In genomic region chr1:43363283-43363934, GRCh38 we compare ENCODE assay signal across 12 cellular contexts. TPM values are rescaled to one million over a fixed set of nuclear protein-coding genes. Genes with fewer than 3 reads are reported as not detected.
DNase-seq lines count a peak whose midpoint lies in the region; TF ChIP-seq lines count a peak whose summit lies in the region.
"Had no signal": no experiment of that assay in that cellular context is flagged by ENCODE, and none has a peak within 500 bp of the region (broad histone marks: within the 10 kb centered on the region; RNA-seq: fewer than 3 reads in every experiment).

No MANE protein-coding gene starts in this region.

- H3K27ac ChIP-seq in neutrophil: peak overlapping the region; percentile 56
- H3K27ac ChIP-seq in caudate nucleus (ENCODE audit: low read depth, low read length): no peak overlapping the region
- H3K27ac ChIP-seq: heart left ventricle had no signal

- peaks cover 61% of the 10 kb centered on the region for H3K4me1 Mint-ChIP-seq in T-helper 1 cell treated with Interleukin-12 subunit alpha and Interleukin-12 subunit beta and Interleukin-4 antibody, amounts not matched to agents 30 μg/mL and 1 μg/mL, for 36 hours (ENCODE audit: low read depth)

- peaks cover 46% of the 10 kb centered on the region for H3K36me3 Mint-ChIP-seq in T-helper 1 cell treated with Interleukin-12 subunit alpha and Interleukin-12 subunit beta and Interleukin-4 antibody, amounts not matched to agents 30 μg/mL and 1 μg/mL, for 36 hours (ENCODE audit: low read depth)

- H3K9me3 ChIP-seq in neutrophil: no peaks in the 10 kb centered on the region
- H3K9me3 ChIP-seq: heart left ventricle had no signal

- H3K27me3 ChIP-seq in neutrophil: no peaks in the 10 kb centered on the region
- H3K27me3 ChIP-seq: heart left ventricle had no signal

- H3K36me3 ChIP-seq in neutrophil: peaks cover 58% of the 10 kb centered on the region

- H3K4me1 ChIP-seq in neutrophil (ENCODE audit: control insufficient read depth in 1 of 2, insufficient read depth in 1 of 2, low read depth in 1 of 2, low read length in 1 of 2): peaks cover 45 to 58% of the 10 kb centered on the region in 2 experiments

- DNase-seq in T-helper 1 cell (no peak), cardiac septum (ENCODE audit: low spot score) (no peak), caudate nucleus (lab: John Stamatoyannopoulos, UW) (no peak)
- DNase-seq: ACHN; GDM1; heart left ventricle; stimulated activated naive CD4-positive, alpha-beta T cell treated with Interleukin-2 at 50 U/mL for 16 hours had no signal

- H3K4me3 ChIP-seq in neutrophil (ENCODE audit: low read depth in 1 of 2, low read length in 1 of 2): no peak overlapping the region
- H3K4me3 ChIP-seq: heart left ventricle, smooth muscle cell had no signal

- peak overlapping the region; percentile 0 for H3K4me3 Mint-ChIP-seq in T-helper 1 cell treated with Interleukin-12 subunit alpha and Interleukin-12 subunit beta and Interleukin-4 antibody, amounts not matched to agents 30 μg/mL and 1 μg/mL, for 36 hours
- H3K4me3 Mint-ChIP-seq: dendritic cell treated with granulocyte-macrophage colony-stimulating factor and Interleukin-4, amounts not matched to agents 40 ng/mL and 50 ng/mL, for 4 days had no signal

- no peaks in the 10 kb centered on the region for H3K9me3 Mint-ChIP-seq in T-helper 1 cell treated with Interleukin-12 subunit alpha and Interleukin-12 subunit beta and Interleukin-4 antibody, amounts not matched to agents 30 μg/mL and 1 μg/mL, for 36 hours
- H3K9me3 Mint-ChIP-seq: dendritic cell treated with granulocyte-macrophage colony-stimulating factor and Interleukin-4, amounts not matched to agents 40 ng/mL and 50 ng/mL, for 4 days had no signal

- 0 out of 2 replicates have a peak, but pooled peaks have one; percentile 35 for TF ChIP-seq POLR2A in Raji (IDR thresholded peaks at IDR 0.05; ENCODE audit: insufficient read depth, low read depth, low read length)

- H3K27ac Mint-ChIP-seq in T-helper 1 cell treated with Interleukin-12 subunit alpha and Interleukin-12 subunit beta and Interleukin-4 antibody, amounts not matched to agents 30 μg/mL and 1 μg/mL, for 36 hours: peak overlapping the region; percentile 65
- H3K27ac Mint-ChIP-seq: dendritic cell treated with granulocyte-macrophage colony-stimulating factor and Interleukin-4, amounts not matched to agents 40 ng/mL and 50 ng/mL, for 4 days had no signal

- intact Hi-C loops in cardiac septum (cut with DNase I): no loop called here

- no peak for TF ChIP-seq CTCF in neutrophil (IDR thresholded peaks at IDR 0.05)

- H3K27me3 Mint-ChIP-seq in T-helper 1 cell treated with Interleukin-12 subunit alpha and Interleukin-12 subunit beta and Interleukin-4 antibody, amounts not matched to agents 30 μg/mL and 1 μg/mL, for 36 hours (ENCODE audit: low read depth): no peaks in the 10 kb centered on the region
- H3K27me3 Mint-ChIP-seq: dendritic cell treated with granulocyte-macrophage colony-stimulating factor and Interleukin-4, amounts not matched to agents 40 ng/mL and 50 ng/mL, for 4 days had no signal

RNA-seq across cellular contexts. Expression of gene ELOVL1, which starts 4.4 kb away (rescaled TPM):
- 37.8 TPM for total RNA-seq in cardiac septum

RNA-seq across cellular contexts. Expression of gene CDC20, which starts 4.6 kb away (rescaled TPM):
- 0.78 TPM for total RNA-seq in cardiac septum

RNA-seq across cellular contexts. Expression of gene MPL, which starts 25.8 kb away (rescaled TPM):
- 1.6 TPM for total RNA-seq in cardiac septum
- total RNA-seq: smooth muscle cell had no signal

RNA-seq across cellular contexts. Expression of gene MED8, which starts 26.2 kb away (rescaled TPM):
- total RNA-seq in cardiac septum: 17.9 TPM

RNA-seq across cellular contexts. Expression of gene SZT2, which starts 26.3 kb away (rescaled TPM):
- total RNA-seq in cardiac septum: 35.7 TPM
